Comparison of ENCODE assay signal across 11 cellular contexts in genomic region chrX:107624893-107625292, GRCh38.
"Had no signal": no experiment of that assay in that cellular context is flagged by ENCODE, and none has a peak within 500 bp of the region (broad histone marks: within the 10 kb centered on the region; RNA-seq: fewer than 3 reads in every experiment).

No MANE protein-coding gene starts in this region.

- H3K9me3 ChIP-seq: HAP-1 had no signal

- H3K36me3 ChIP-seq: HAP-1 had no signal

- H3K9ac ChIP-seq: GM23248 had no signal

- H3K27ac ChIP-seq: GM23248 had no signal

- H3K4me2 ChIP-seq: GM23338 had no signal

- H3K4me3 ChIP-seq: GM23248, GM23338, HAP-1 had no signal

- DNase-seq: GM23248, GOT3, H7, H9, HCEC 1CT, HFFc6 had no signal

- ATAC-seq: GM23338, HCT116 had no signal

- H2AFZ ChIP-seq: GM23248, GM23338 had no signal

- FAIRE-seq: H1, H54 had no signal
